In genomic region chr3:45223889-45224730, GRCh38 we compare ENCODE assay signal across 8 cellular contexts. TPM values are rescaled to one million over a fixed set of nuclear protein-coding genes. Genes with fewer than 3 reads are reported as not detected.
A peak's percentile ranks its signal among the peaks of the same experiment; 100 is the strongest.
DNase-seq lines count a peak whose midpoint lies in the region; ATAC-seq and TF ChIP-seq lines count a peak whose summit lies in the region.

No MANE protein-coding gene starts in this region.

- H3K27ac Mint-ChIP-seq in T-helper 1 cell treated with Interleukin-12 subunit alpha and Interleukin-12 subunit beta and Interleukin-4 antibody, amounts not matched to agents 30 μg/mL and 1 μg/mL, for 36 hours = no peak overlapping the region
- no peak overlapping the region for H3K27ac Mint-ChIP-seq in activated B cell treated with CpG ODN at 0.5 μM for 24 hours

- peak overlapping the region; percentile 68 for H3K4me3 Mint-ChIP-seq in T-helper 1 cell treated with Interleukin-12 subunit alpha and Interleukin-12 subunit beta and Interleukin-4 antibody, amounts not matched to agents 30 μg/mL and 1 μg/mL, for 36 hours
- peak overlapping the region; percentile 20 for H3K4me3 Mint-ChIP-seq in activated B cell treated with CpG ODN at 0.5 μM for 24 hours

- POLR2A ChIA-PET in activated B cell treated with CpG ODN at 0.5 μM for 24 hours (lab: Charles Lee) = no interaction called here

- H3K27me3 Mint-ChIP-seq in T-helper 1 cell treated with Interleukin-12 subunit alpha and Interleukin-12 subunit beta and Interleukin-4 antibody, amounts not matched to agents 30 μg/mL and 1 μg/mL, for 36 hours (ENCODE audit: low read depth) = peaks cover 77% of the 10 kb centered on the region
- peaks cover 67% of the 10 kb centered on the region for H3K27me3 Mint-ChIP-seq in activated B cell treated with CpG ODN at 0.5 μM for 24 hours

- no peak for ATAC-seq in activated B cell treated with CpG ODN at 0.5 μM for 24 hours (ENCODE audit: low read depth)
- ATAC-seq in HG03175 (IDR thresholded peaks at IDR 0.05; ENCODE audit: unreplicated experiment) = no peak

- peaks cover 8% of the 10 kb centered on the region for H3K27me3 ChIP-seq in skeletal muscle satellite cell (ENCODE audit: control insufficient read depth, insufficient read depth, low read length)

- H3K9ac ChIP-seq in skeletal muscle satellite cell (ENCODE audit: low read depth, low read length) = peak overlapping the region; percentile 63

- H3K9me3 Mint-ChIP-seq in T-helper 1 cell treated with Interleukin-12 subunit alpha and Interleukin-12 subunit beta and Interleukin-4 antibody, amounts not matched to agents 30 μg/mL and 1 μg/mL, for 36 hours = no peaks in the 10 kb centered on the region
- H3K9me3 Mint-ChIP-seq in activated B cell treated with CpG ODN at 0.5 μM for 24 hours = no peaks in the 10 kb centered on the region

- H3K4me1 ChIP-seq in skeletal muscle satellite cell (ENCODE audit: control insufficient read depth, insufficient read depth, low read length) = peaks cover 16% of the 10 kb centered on the region

- H3K9me3 ChIP-seq in skeletal muscle satellite cell (replicated peaks; ENCODE audit: low read length) = no peaks in the 10 kb centered on the region

- H3K4me1 Mint-ChIP-seq in T-helper 1 cell treated with Interleukin-12 subunit alpha and Interleukin-12 subunit beta and Interleukin-4 antibody, amounts not matched to agents 30 μg/mL and 1 μg/mL, for 36 hours (ENCODE audit: low read depth) = peaks cover 12% of the 10 kb centered on the region
- H3K4me1 Mint-ChIP-seq in activated B cell treated with CpG ODN at 0.5 μM for 24 hours = peaks cover 11% of the 10 kb centered on the region

- no peaks in the 10 kb centered on the region for H3K36me3 ChIP-seq in skeletal muscle satellite cell (ENCODE audit: insufficient read depth, low read length)

- CTCF ChIA-PET in activated B cell treated with CpG ODN at 0.5 μM for 24 hours (lab: Charles Lee) = no interaction called here

- TF ChIP-seq CTCF in activated B cell treated with CpG ODN at 0.5 μM for 24 hours (IDR thresholded peaks at IDR 0.05) = no peak

- peak overlapping the region; percentile 93 for H3K4me2 ChIP-seq in skeletal muscle satellite cell (ENCODE audit: low read length)

- intact Hi-C loops in activated B cell treated with CpG ODN at 0.5 μM for 24 hours (cut with micrococcal nuclease) = no loop called here

- DNase-seq in T-helper 1 cell (no peak), activated B cell treated with CpG ODN at 0.5 μM for 24 hours (no peak), fibroblast of peridontal ligament (ENCODE audit: extremely low read depth) (peak; percentile 73), SKM-1 treated with dmso at 0.1 percent for 144 hours (lab: John Stamatoyannopoulos, UW; ENCODE audit: unreplicated experiment) (no peak), NCI-H510A treated with DMSO at 0.1 percent for 48 hours (lab: John Stamatoyannopoulos, UW) (no peak)

- H3K4me3 ChIP-seq in skeletal muscle satellite cell (ENCODE audit: low read length) = peak overlapping the region; percentile 74

- no peaks in the 10 kb centered on the region for H3K36me3 Mint-ChIP-seq in T-helper 1 cell treated with Interleukin-12 subunit alpha and Interleukin-12 subunit beta and Interleukin-4 antibody, amounts not matched to agents 30 μg/mL and 1 μg/mL, for 36 hours (ENCODE audit: low read depth)
- H3K36me3 Mint-ChIP-seq in activated B cell treated with CpG ODN at 0.5 μM for 24 hours (ENCODE audit: low read depth) = no peaks in the 10 kb centered on the region

RNA-seq across cellular contexts. Expression of gene TMEM158, which starts 2.0 kb away (rescaled TPM):
- 0.13 TPM in 1 of 2 replicates, not detected in the other for total RNA-seq in activated B cell treated with CpG ODN at 0.5 μM for 24 hours
- 8.6 and 23.6 TPM in 2 replicates for total RNA-seq in skeletal muscle satellite cell (2012; rRNA removed)
